Comparison of ENCODE assay signal across 20 cellular contexts in genomic region chr5:7970816-7971215, GRCh38.
A peak's percentile ranks its signal among the peaks of the same experiment; 100 is the strongest.
DNase-seq lines count a peak whose midpoint lies in the region; ATAC-seq, FAIRE-seq and TF ChIP-seq lines count a peak whose summit lies in the region.
"Had no signal": no experiment of that assay in that cellular context is flagged by ENCODE, and none has a peak within 500 bp of the region (broad histone marks: within the 10 kb centered on the region; RNA-seq: fewer than 3 reads in every experiment).

No MANE protein-coding gene starts in this region.

- TF ChIP-seq POLR2A in GM12891 (IDR thresholded peaks at IDR 0.05; ENCODE audit: low read depth, low read length): no peak

- no peak for FAIRE-seq in GM12891 (lab: Jason Lieb, UNC)
- FAIRE-seq: A549, endometrium, H54, keratinocyte had no signal

- no peak for TF ChIP-seq CTCF in RWPE1 (conservative IDR thresholded peaks at IDR 0.05; ENCODE audit: low read depth)

- no peak overlapping the region for H3K27ac ChIP-seq in RWPE1
- H3K27ac ChIP-seq: A549, cardiac muscle cell, psoas muscle, upper lobe of right lung had no signal

- ATAC-seq in GM19463 (IDR thresholded peaks at IDR 0.05; ENCODE audit: unreplicated experiment) (peak; percentile 66), HG02870 (IDR thresholded peaks at IDR 0.05; ENCODE audit: unreplicated experiment) (peak; percentile 85), HG03469 (IDR thresholded peaks at IDR 0.05; ENCODE audit: unreplicated experiment) (peak; percentile 77)
- ATAC-seq: A549, psoas muscle, upper lobe of right lung had no signal

- POLR2A ChIA-PET in RWPE1 (lab: Yijun Ruan, JAX; ENCODE audit: low non-redundant PET): no interaction called here

- DNase-seq in GM12891 (ENCODE audit: insufficient read length, low spot score) (no peak), NCI-H1105 (lab: John Stamatoyannopoulos, UW) (no peak), RWPE1 (ENCODE audit: low spot score) (no peak), medulla oblongata (ENCODE audit: extremely low spot score) (no peak), SHP77 treated with DMSO at 0.1 percent for 48 hours (lab: John Stamatoyannopoulos, UW) (no peak)
- DNase-seq: activated CD4-positive, alpha-beta memory T cell treated with anti-CD3 and anti-CD28 coated beads, Interleukin-2, amount 10 ng/mL, durations not matched to agents 7 days and 5 days; activated naive CD4-positive, alpha-beta T cell treated with Interleukin-2 at 50 U/mL for 16 hours; NCI-H1092; psoas muscle; RPMI8226; stimulated activated CD4-positive, alpha-beta T cell treated with anti-CD3 and anti-CD28 coated beads, Interleukin-1b, Interleukin-23, amount 100 ng/mL, for 48 hours; upper lobe of right lung had no signal

- CTCF ChIA-PET in RWPE1 (lab: Yijun Ruan, JAX): no interaction called here

TF ChIP-seq in GM12891, 5 proteins besides CTCF, POLR2A, EP300 and RAD21:
- TF ChIP-seq POU2F2 (IDR thresholded peaks at IDR 0.05; ENCODE audit: low read depth, low read length): no peak
- peak; percentile 82 for TF ChIP-seq SPI1 (IDR thresholded peaks at IDR 0.05; ENCODE audit: low read depth, low read length)
